Comparison of ENCODE assay signal across 1 cellular context in genomic region chr11:59981106-59981770, GRCh38.
TF ChIP-seq lines count a peak whose summit lies in the region.

No MANE protein-coding gene starts in this region.

TF ChIP-seq in K562, 482 proteins besides CTCF, POLR2A, EP300 and RAD21:
- TF ChIP-seq MAFG (tag; conservative IDR thresholded peaks at IDR 0.05) (peak; percentile 58), MAFF (IDR thresholded peaks at IDR 0.05; ENCODE audit: low read length) (peak; percentile 20; the same call in 1 of the 2 replicates), FOXA3 (CRISPR knock-in tag; conservative IDR thresholded peaks at IDR 0.05 in 1 of 2, IDR thresholded peaks at IDR 0.05 in 1 of 2) (no peak), ZNF316 (IDR thresholded peaks at IDR 0.05) (peak; percentile 58), SIX5 (IDR thresholded peaks at IDR 0.05; ENCODE audit: borderline replicate concordance in 1 of 2, insufficient read depth in 1 of 2, low read depth in 1 of 2, low read length in 2 of 2) (no peak), FOXJ2 (tag; IDR thresholded peaks at IDR 0.05) (no peak), SRSF1 (IDR thresholded peaks at IDR 0.05; ENCODE audit: low read depth, low read length) (no peak), NFE2 (IDR thresholded peaks at IDR 0.05; ENCODE audit: low read depth) (peak; percentile 73), RNF219 (CRISPR knock-in tag; IDR thresholded peaks at IDR 0.05) (no peak), E2F3 (CRISPR knock-in tag; IDR thresholded peaks at IDR 0.05) (no peak), ZNF668 (CRISPR knock-in tag; IDR thresholded peaks at IDR 0.05) (no peak), C11orf30 (IDR thresholded peaks at IDR 0.05; ENCODE audit: low read depth) (peak; percentile 67), ZBTB26 (CRISPR knock-in tag; IDR thresholded peaks at IDR 0.05) (no peak), MAFK (IDR thresholded peaks at IDR 0.05; ENCODE audit: low read length) (peak; percentile 24; the same call in 1 of the 2 replicates), RFX1 (IDR thresholded peaks at IDR 0.05) (no peak), ZSCAN32 (CRISPR knock-in tag; IDR thresholded peaks at IDR 0.05) (no peak), ZSCAN29 (IDR thresholded peaks at IDR 0.05) (no peak), CREB3L1 (IDR thresholded peaks at IDR 0.05; ENCODE audit: borderline replicate concordance, low read depth) (no peak), MBD2 (IDR thresholded peaks at IDR 0.05; ENCODE audit: borderline replicate concordance, low read depth) (no peak), ZNF584 (CRISPR knock-in tag; IDR thresholded peaks at IDR 0.05; ENCODE audit: low read depth) (no peak), PRMT5 (CRISPR knock-in tag; IDR thresholded peaks at IDR 0.05) (no peak)
